2 cellular contexts compared by ENCODE assay signal in the genomic region with DNA sequence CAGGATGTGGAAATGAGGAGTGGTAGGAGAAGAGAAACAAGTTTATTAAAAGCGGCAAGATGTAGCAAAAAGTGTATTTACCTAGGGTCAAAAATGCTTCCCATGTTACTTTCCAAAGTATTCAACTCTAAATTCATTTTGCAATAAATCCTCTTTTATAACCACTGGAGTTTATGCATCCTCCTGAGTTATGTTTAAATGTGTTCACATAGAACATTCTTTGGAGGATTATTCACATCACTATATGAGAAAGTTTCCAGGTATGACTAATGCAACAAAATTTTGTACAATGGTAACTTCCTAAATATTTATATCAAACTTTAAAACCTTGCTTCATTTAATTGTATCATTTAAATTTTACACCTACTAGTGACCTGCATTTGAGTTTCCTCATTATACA.
TF ChIP-seq lines count a peak whose summit lies in the region.

No MANE protein-coding gene starts in this region.

TF ChIP-seq in SK-N-SH, 30 proteins besides CTCF, POLR2A, EP300 and RAD21 (continued from another document):
- TF ChIP-seq, protein P1, sequence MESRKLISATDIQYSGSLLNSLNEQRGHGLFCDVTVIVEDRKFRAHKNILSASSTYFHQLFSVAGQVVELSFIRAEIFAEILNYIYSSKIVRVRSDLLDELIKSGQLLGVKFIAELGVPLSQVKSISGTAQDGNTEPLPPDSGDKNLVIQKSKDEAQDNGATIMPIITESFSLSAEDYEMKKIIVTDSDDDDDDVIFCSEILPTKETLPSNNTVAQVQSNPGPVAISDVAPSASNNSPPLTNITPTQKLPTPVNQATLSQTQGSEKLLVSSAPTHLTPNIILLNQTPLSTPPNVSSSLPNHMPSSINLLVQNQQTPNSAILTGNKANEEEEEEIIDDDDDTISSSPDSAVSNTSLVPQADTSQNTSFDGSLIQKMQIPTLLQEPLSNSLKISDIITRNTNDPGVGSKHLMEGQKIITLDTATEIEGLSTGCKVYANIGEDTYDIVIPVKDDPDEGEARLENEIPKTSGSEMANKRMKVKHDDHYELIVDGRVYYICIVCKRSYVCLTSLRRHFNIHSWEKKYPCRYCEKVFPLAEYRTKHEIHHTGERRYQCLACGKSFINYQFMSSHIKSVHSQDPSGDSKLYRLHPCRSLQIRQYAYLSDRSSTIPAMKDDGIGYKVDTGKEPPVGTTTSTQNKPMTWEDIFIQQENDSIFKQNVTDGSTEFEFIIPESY (IDR thresholded peaks at IDR 0.05; ENCODE audit: borderline replicate concordance, low read depth) = no peak
- TF ChIP-seq JUND (IDR thresholded peaks at IDR 0.05) (peak; percentile 52), FOXM1 (IDR thresholded peaks at IDR 0.05; ENCODE audit: low read depth) (no peak), SMC3 (IDR thresholded peaks at IDR 0.05; ENCODE audit: low read depth, low read length) (no peak), FOSL2 (IDR thresholded peaks at IDR 0.05; ENCODE audit: borderline replicate concordance, low read depth) (peak; percentile 69; the same call in 1 of the 2 replicates), MEF2A (IDR thresholded peaks at IDR 0.05; ENCODE audit: borderline replicate concordance, low read depth) (no peak), SIN3A (IDR thresholded peaks at IDR 0.05; ENCODE audit: borderline replicate concordance, low read depth, low read length) (no peak), NFIC (IDR thresholded peaks at IDR 0.05; ENCODE audit: borderline replicate concordance) (0 out of 2 replicates have a peak, but pooled peaks have one; percentile 13), GABPA (IDR thresholded peaks at IDR 0.05; ENCODE audit: low read depth) (no peak), RCOR1 (IDR thresholded peaks at IDR 0.05; ENCODE audit: low read length) (no peak)
- TF ChIP-seq, protein P2, sequence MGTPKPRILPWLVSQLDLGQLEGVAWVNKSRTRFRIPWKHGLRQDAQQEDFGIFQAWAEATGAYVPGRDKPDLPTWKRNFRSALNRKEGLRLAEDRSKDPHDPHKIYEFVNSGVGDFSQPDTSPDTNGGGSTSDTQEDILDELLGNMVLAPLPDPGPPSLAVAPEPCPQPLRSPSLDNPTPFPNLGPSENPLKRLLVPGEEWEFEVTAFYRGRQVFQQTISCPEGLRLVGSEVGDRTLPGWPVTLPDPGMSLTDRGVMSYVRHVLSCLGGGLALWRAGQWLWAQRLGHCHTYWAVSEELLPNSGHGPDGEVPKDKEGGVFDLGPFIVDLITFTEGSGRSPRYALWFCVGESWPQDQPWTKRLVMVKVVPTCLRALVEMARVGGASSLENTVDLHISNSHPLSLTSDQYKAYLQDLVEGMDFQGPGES (IDR thresholded peaks at IDR 0.05; ENCODE audit: low read depth, low read length) = no peak
- TF ChIP-seq, protein P3, sequence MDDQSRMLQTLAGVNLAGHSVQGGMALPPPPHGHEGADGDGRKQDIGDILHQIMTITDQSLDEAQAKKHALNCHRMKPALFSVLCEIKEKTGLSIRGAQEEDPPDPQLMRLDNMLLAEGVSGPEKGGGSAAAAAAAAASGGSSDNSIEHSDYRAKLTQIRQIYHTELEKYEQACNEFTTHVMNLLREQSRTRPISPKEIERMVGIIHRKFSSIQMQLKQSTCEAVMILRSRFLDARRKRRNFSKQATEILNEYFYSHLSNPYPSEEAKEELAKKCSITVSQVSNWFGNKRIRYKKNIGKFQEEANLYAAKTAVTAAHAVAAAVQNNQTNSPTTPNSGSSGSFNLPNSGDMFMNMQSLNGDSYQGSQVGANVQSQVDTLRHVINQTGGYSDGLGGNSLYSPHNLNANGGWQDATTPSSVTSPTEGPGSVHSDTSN (IDR thresholded peaks at IDR 0.05) = no peak
- TF ChIP-seq, protein P4, sequence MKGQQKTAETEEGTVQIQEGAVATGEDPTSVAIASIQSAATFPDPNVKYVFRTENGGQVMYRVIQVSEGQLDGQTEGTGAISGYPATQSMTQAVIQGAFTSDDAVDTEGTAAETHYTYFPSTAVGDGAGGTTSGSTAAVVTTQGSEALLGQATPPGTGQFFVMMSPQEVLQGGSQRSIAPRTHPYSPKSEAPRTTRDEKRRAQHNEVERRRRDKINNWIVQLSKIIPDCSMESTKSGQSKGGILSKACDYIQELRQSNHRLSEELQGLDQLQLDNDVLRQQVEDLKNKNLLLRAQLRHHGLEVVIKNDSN (IDR thresholded peaks at IDR 0.05; ENCODE audit: borderline replicate concordance, low read depth) = no peak
- TF ChIP-seq, protein P5, sequence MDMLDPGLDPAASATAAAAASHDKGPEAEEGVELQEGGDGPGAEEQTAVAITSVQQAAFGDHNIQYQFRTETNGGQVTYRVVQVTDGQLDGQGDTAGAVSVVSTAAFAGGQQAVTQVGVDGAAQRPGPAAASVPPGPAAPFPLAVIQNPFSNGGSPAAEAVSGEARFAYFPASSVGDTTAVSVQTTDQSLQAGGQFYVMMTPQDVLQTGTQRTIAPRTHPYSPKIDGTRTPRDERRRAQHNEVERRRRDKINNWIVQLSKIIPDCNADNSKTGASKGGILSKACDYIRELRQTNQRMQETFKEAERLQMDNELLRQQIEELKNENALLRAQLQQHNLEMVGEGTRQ (IDR thresholded peaks at IDR 0.05; ENCODE audit: borderline replicate concordance, low read depth, low read length) = no peak
- TF ChIP-seq, protein P6, sequence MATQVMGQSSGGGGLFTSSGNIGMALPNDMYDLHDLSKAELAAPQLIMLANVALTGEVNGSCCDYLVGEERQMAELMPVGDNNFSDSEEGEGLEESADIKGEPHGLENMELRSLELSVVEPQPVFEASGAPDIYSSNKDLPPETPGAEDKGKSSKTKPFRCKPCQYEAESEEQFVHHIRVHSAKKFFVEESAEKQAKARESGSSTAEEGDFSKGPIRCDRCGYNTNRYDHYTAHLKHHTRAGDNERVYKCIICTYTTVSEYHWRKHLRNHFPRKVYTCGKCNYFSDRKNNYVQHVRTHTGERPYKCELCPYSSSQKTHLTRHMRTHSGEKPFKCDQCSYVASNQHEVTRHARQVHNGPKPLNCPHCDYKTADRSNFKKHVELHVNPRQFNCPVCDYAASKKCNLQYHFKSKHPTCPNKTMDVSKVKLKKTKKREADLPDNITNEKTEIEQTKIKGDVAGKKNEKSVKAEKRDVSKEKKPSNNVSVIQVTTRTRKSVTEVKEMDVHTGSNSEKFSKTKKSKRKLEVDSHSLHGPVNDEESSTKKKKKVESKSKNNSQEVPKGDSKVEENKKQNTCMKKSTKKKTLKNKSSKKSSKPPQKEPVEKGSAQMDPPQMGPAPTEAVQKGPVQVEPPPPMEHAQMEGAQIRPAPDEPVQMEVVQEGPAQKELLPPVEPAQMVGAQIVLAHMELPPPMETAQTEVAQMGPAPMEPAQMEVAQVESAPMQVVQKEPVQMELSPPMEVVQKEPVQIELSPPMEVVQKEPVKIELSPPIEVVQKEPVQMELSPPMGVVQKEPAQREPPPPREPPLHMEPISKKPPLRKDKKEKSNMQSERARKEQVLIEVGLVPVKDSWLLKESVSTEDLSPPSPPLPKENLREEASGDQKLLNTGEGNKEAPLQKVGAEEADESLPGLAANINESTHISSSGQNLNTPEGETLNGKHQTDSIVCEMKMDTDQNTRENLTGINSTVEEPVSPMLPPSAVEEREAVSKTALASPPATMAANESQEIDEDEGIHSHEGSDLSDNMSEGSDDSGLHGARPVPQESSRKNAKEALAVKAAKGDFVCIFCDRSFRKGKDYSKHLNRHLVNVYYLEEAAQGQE (IDR thresholded peaks at IDR 0.05; ENCODE audit: low read depth, low read length) = no peak

TF ChIP-seq in GM23338, 12 proteins besides CTCF, POLR2A, EP300 and RAD21:
- TF ChIP-seq, protein P7, sequence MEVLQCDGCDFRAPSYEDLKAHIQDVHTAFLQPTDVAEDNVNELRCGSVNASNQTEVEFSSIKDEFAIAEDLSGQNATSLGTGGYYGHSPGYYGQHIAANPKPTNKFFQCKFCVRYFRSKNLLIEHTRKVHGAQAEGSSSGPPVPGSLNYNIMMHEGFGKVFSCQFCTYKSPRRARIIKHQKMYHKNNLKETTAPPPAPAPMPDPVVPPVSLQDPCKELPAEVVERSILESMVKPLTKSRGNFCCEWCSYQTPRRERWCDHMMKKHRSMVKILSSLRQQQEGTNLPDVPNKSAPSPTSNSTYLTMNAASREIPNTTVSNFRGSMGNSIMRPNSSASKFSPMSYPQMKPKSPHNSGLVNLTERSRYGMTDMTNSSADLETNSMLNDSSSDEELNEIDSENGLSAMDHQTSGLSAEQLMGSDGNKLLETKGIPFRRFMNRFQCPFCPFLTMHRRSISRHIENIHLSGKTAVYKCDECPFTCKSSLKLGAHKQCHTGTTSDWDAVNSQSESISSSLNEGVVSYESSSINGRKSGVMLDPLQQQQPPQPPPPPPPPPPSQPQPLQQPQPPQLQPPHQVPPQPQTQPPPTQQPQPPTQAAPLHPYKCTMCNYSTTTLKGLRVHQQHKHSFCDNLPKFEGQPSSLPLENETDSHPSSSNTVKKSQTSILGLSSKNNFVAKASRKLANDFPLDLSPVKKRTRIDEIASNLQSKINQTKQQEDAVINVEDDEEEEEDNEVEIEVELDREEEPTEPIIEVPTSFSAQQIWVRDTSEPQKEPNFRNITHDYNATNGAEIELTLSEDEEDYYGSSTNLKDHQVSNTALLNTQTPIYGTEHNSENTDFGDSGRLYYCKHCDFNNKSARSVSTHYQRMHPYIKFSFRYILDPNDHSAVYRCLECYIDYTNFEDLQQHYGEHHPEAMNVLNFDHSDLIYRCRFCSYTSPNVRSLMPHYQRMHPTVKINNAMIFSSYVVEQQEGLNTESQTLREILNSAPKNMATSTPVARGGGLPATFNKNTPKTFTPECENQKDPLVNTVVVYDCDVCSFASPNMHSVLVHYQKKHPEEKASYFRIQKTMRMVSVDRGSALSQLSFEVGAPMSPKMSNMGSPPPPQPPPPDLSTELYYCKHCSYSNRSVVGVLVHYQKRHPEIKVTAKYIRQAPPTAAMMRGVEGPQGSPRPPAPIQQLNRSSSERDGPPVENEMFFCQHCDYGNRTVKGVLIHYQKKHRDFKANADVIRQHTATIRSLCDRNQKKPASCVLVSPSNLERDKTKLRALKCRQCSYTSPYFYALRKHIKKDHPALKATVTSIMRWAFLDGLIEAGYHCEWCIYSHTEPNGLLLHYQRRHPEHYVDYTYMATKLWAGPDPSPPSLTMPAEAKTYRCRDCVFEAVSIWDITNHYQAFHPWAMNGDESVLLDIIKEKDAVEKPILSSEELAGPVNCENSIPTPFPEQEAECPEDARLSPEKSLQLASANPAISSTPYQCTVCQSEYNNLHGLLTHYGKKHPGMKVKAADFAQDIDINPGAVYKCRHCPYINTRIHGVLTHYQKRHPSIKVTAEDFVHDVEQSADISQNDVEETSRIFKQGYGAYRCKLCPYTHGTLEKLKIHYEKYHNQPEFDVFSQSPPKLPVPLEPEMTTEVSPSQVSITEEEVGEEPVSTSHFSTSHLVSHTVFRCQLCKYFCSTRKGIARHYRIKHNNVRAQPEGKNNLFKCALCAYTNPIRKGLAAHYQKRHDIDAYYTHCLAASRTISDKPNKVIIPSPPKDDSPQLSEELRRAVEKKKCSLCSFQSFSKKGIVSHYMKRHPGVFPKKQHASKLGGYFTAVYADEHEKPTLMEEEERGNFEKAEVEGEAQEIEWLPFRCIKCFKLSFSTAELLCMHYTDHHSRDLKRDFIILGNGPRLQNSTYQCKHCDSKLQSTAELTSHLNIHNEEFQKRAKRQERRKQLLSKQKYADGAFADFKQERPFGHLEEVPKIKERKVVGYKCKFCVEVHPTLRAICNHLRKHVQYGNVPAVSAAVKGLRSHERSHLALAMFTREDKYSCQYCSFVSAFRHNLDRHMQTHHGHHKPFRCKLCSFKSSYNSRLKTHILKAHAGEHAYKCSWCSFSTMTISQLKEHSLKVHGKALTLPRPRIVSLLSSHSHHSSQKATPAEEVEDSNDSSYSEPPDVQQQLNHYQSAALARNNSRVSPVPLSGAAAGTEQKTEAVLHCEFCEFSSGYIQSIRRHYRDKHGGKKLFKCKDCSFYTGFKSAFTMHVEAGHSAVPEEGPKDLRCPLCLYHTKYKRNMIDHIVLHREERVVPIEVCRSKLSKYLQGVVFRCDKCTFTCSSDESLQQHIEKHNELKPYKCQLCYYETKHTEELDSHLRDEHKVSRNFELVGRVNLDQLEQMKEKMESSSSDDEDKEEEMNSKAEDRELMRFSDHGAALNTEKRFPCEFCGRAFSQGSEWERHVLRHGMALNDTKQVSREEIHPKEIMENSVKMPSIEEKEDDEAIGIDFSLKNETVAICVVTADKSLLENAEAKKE (CRISPR knock-in tag; IDR thresholded peaks at IDR 0.05) = no peak
- TF ChIP-seq ZNF114 (CRISPR knock-in tag; IDR thresholded peaks at IDR 0.05) = no peak
- no peak for TF ChIP-seq JUNB (IDR thresholded peaks at IDR 0.05; ENCODE audit: unreplicated experiment)
- TF ChIP-seq, protein P6 (IDR thresholded peaks at IDR 0.05; ENCODE audit: unreplicated experiment) = no peak
- no peak for TF ChIP-seq EZH2 (IDR thresholded peaks at IDR 0.05; ENCODE audit: low read depth, unreplicated experiment)
- no peak for TF ChIP-seq ZNF331 (CRISPR knock-in tag; IDR thresholded peaks at IDR 0.05; ENCODE audit: low read depth)
- TF ChIP-seq STAT1 (IDR thresholded peaks at IDR 0.05; ENCODE audit: unreplicated experiment) = no peak
- no peak for TF ChIP-seq CREB1 (CRISPR knock-in tag; IDR thresholded peaks at IDR 0.05; ENCODE audit: low read depth)
- TF ChIP-seq, protein P8, sequence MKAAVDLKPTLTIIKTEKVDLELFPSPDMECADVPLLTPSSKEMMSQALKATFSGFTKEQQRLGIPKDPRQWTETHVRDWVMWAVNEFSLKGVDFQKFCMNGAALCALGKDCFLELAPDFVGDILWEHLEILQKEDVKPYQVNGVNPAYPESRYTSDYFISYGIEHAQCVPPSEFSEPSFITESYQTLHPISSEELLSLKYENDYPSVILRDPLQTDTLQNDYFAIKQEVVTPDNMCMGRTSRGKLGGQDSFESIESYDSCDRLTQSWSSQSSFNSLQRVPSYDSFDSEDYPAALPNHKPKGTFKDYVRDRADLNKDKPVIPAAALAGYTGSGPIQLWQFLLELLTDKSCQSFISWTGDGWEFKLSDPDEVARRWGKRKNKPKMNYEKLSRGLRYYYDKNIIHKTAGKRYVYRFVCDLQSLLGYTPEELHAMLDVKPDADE (IDR thresholded peaks at IDR 0.05) = no peak
- TF ChIP-seq POLR2AphosphoS5 (IDR thresholded peaks at IDR 0.05; ENCODE audit: low read depth) = no peak
- TF ChIP-seq EZH2phosphoT487 (IDR thresholded peaks at IDR 0.05; ENCODE audit: unreplicated experiment) = no peak
- TF ChIP-seq NANOG (IDR thresholded peaks at IDR 0.05; ENCODE audit: borderline replicate concordance) = no peak
